Comparison of ENCODE assay signal across 10 cellular contexts in the genomic region with DNA sequence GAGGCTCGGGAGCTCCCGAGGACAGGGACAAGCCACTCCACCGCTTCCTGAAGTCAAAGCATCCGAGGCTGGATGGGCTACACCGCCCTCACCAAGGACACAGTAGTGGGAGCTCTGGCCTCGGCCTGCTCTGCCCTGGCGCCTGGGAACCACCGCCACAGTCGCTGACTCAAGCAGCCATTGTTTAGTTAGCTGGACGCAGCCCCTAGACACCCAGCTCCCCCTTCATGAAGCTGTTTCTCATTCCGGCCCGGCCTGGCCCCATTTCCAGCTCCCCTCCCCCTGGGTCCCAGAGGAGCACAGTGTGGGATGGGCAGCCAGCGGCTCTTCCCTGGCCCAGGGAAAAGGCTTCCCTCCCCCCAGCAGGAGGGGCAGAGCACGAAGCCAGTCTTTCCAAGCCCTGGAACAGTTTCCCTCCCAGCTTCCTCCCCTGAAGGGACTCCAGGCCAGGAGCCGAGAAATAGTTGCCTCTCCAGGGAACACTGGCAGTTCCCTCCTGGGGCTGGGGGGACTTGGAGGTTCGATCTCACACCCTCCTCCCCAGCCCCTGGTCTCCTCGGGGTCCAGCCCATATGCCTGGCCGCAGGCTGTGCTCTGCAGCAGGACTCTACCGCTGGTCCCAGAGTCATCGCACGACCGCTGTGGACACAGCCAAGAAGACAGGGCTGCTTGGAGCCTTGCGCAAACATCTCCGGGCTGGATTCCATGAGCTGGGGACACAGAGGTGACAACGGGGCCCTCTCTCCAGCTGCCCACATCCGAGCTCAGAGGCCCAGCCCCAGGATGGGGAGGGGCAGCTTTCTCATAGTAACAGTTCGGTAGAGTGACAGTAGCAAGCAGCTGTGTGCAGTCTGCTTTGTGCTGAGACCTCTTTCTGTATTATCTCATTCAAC. TPM values are rescaled to one million over a fixed set of nuclear protein-coding genes. Genes with fewer than 3 reads are reported as not detected.
DNase-seq lines count a peak whose midpoint lies in the region; ATAC-seq and TF ChIP-seq lines count a peak whose summit lies in the region.
"Had no signal": no experiment of that assay in that cellular context is flagged by ENCODE, and none has a peak within 500 bp of the region (broad histone marks: within the 10 kb centered on the region; RNA-seq: fewer than 3 reads in every experiment).

No MANE protein-coding gene starts in this region.

- H3K4me1 ChIP-seq in mesenchymal stem cell (ENCODE audit: control insufficient read depth, insufficient read depth, low read depth, low read length) (peaks cover 86% of the 10 kb centered on the region), A673 (ENCODE audit: insufficient read depth, low read length, poor library complexity, severe bottlenecking) (peaks cover 20% of the 10 kb centered on the region)

- no peak for DNase-seq in CD4-positive, alpha-beta T cell
- DNase-seq in NB4 (ENCODE audit: low read depth) (peak; percentile 93), mesenchymal stem cell (peak; percentile 98), ureter (ENCODE audit: low spot score) (peak; percentile 88), A673 (ENCODE audit: low spot score) (no peak)
- DNase-seq in effector memory CD8-positive, alpha-beta T cell, result no peak

- intact Hi-C loops in CD4-positive, alpha-beta T cell (cut with DNase I, micrococcal nuclease), result no loop called here
- intact Hi-C loops in A673 (cut with micrococcal nuclease; ENCODE audit: unreplicated experiment), result no loop called here

- H4K8ac ChIP-seq in mesenchymal stem cell (ENCODE audit: low read length), result peak overlapping the region; percentile 90

- peak; percentile 45 for ATAC-seq in CD4-positive, alpha-beta T cell (ENCODE audit: poor library complexity)
- peak; percentile 40 for ATAC-seq in effector memory CD8-positive, alpha-beta T cell (replicated peaks)
- ATAC-seq in HG03095 (IDR thresholded peaks at IDR 0.05; ENCODE audit: unreplicated experiment) (no peak), HG02623 (IDR thresholded peaks at IDR 0.05; ENCODE audit: unreplicated experiment) (no peak)
- ATAC-seq: HCT116 had no signal

- peak overlapping the region; percentile 88 for H2BK120ac ChIP-seq in mesenchymal stem cell (ENCODE audit: low read depth, low read length)

- peak overlapping the region; percentile 86 for H3K9ac ChIP-seq in mesenchymal stem cell (ENCODE audit: low read length)

- H3K9me3 Mint-ChIP-seq in CD4-positive, alpha-beta T cell, result no peaks in the 10 kb centered on the region
- H3K9me3 Mint-ChIP-seq in effector memory CD8-positive, alpha-beta T cell, result no peaks in the 10 kb centered on the region

- no peak overlapping the region for H3K27ac Mint-ChIP-seq in CD4-positive, alpha-beta T cell
- H3K27ac Mint-ChIP-seq in effector memory CD8-positive, alpha-beta T cell, result peak overlapping the region in 1 of 2 donors; percentile 76

- peak overlapping the region; percentile 98 for H2AK5ac ChIP-seq in mesenchymal stem cell (ENCODE audit: low read length, severe bottlenecking)

- no peak for TF ChIP-seq POLR2A in NB4 (IDR thresholded peaks at IDR 0.05; ENCODE audit: extremely low read depth, insufficient read length)

- H3K27ac ChIP-seq in CD4-positive, alpha-beta T cell (ENCODE audit: low read depth, low read length), result no peak overlapping the region
- H3K27ac ChIP-seq in mesenchymal stem cell (ENCODE audit: low read length, poor library complexity, severe bottlenecking) (peak overlapping the region; percentile 96), A673 (ENCODE audit: low read depth, low read length, poor library complexity, severe bottlenecking) (no peak overlapping the region)
- H3K27ac ChIP-seq: epithelial cell of prostate had no signal

- no peak for TF ChIP-seq CTCF in CD4-positive, alpha-beta T cell (IDR thresholded peaks at IDR 0.05)
- TF ChIP-seq CTCF in NB4 (IDR thresholded peaks at IDR 0.05; ENCODE audit: low read depth, low read length) (no peak), A673 (conservative IDR thresholded peaks at IDR 0.05; ENCODE audit: low read depth, low read length) (no peak)

- peak overlapping the region; percentile 38 for H3K4me3 ChIP-seq in NB4 (ENCODE audit: low read depth, low read length)
- peak overlapping the region in 1 of 2 experiments; percentile 67 for H3K4me3 ChIP-seq in mesenchymal stem cell (ENCODE audit: insufficient read depth in 1 of 2, low read depth in 1 of 2, low read length in 2 of 2)
- no peak overlapping the region for H3K4me3 ChIP-seq in A673 (ENCODE audit: low read depth, low read length, poor library complexity, severe bottlenecking)

- H3K36me3 Mint-ChIP-seq in CD4-positive, alpha-beta T cell (ENCODE audit: low read depth), result no peaks in the 10 kb centered on the region
- peaks cover 15% of the 10 kb centered on the region for H3K36me3 Mint-ChIP-seq in effector memory CD8-positive, alpha-beta T cell (ENCODE audit: insufficient read depth)

- peak overlapping the region in 1 of 2 experiments; percentile 82 for H3K14ac ChIP-seq in mesenchymal stem cell (ENCODE audit: low read length in 2 of 2)

- H3K79me1 ChIP-seq in mesenchymal stem cell (replicated peaks; ENCODE audit: low read length, poor library complexity, severe bottlenecking), result no peaks in the 10 kb centered on the region

- POLR2A ChIA-PET in CD4-positive, alpha-beta T cell (lab: Charles Lee), result interaction anchor here (1.8 kb wide), 1 partner anchor 20 kb away, joined by 9 read pairs; no protein-coding TSS in a partner anchor
- POLR2A ChIA-PET in A673 (lab: Charles Lee; ENCODE audit: low non-redundant PET), result no interaction called here

- peak overlapping the region; percentile 96 to 97 for H3K18ac ChIP-seq in mesenchymal stem cell (ENCODE audit: low read depth in 1 of 2, low read length in 2 of 2)

- H3K27me3 Mint-ChIP-seq in CD4-positive, alpha-beta T cell, result no peaks in the 10 kb centered on the region
- H3K27me3 Mint-ChIP-seq in effector memory CD8-positive, alpha-beta T cell, result no peaks in the 10 kb centered on the region

- CTCF ChIA-PET in CD4-positive, alpha-beta T cell (lab: Charles Lee), result interaction anchor here (1.2 kb wide), 1 partner anchor 8 kb away, joined by 3 read pairs; no protein-coding TSS in a partner anchor
- CTCF ChIA-PET in A673 (lab: Charles Lee), result no interaction called here

- no TSS peak for BruUV-seq in A673 (replicated peaks; lab: Mats Ljungman, UMichigan)

- peak overlapping the region; percentile 79 to 97 for H2BK12ac ChIP-seq in mesenchymal stem cell (ENCODE audit: low read length in 2 of 2)

- H3K36me3 ChIP-seq in mesenchymal stem cell (ENCODE audit: control insufficient read depth in 1 of 2, insufficient read depth in 2 of 2, low read depth in 1 of 2, low read length in 2 of 2) (peaks cover 0 to 15% of the 10 kb centered on the region in 2 experiments), A673 (ENCODE audit: insufficient read depth, low read length, poor library complexity, severe bottlenecking) (no peaks in the 10 kb centered on the region)

- no peak overlapping the region for H2AFZ ChIP-seq in mesenchymal stem cell (ENCODE audit: low read depth, low read length)

- H4K91ac ChIP-seq in mesenchymal stem cell (ENCODE audit: low read length), result peak overlapping the region; percentile 98

- H3K27me3 ChIP-seq in CD4-positive, alpha-beta T cell (ENCODE audit: control insufficient read depth, insufficient read depth, low read length), result no peaks in the 10 kb centered on the region
- H3K27me3 ChIP-seq in mesenchymal stem cell (ENCODE audit: control insufficient read depth in 1 of 2, insufficient read depth in 1 of 2, low read length in 2 of 2) (no peaks in the 10 kb centered on the region), A673 (replicated peaks; ENCODE audit: insufficient read depth, low read depth, low read length, poor library complexity) (no peaks in the 10 kb centered on the region)

- H2BK15ac ChIP-seq in mesenchymal stem cell (ENCODE audit: low read depth, poor library complexity, severe bottlenecking), result peak overlapping the region; percentile 61

- peaks cover 36% of the 10 kb centered on the region for H3K4me1 Mint-ChIP-seq in CD4-positive, alpha-beta T cell (ENCODE audit: low read depth)
- peaks cover 66 to 73% of the 10 kb centered on the region in 2 donors for H3K4me1 Mint-ChIP-seq in effector memory CD8-positive, alpha-beta T cell (ENCODE audit: low read depth in 2 of 2)

- H3K4ac ChIP-seq in mesenchymal stem cell (ENCODE audit: low read depth in 1 of 2, low read length in 2 of 2), result peak overlapping the region; percentile 94 to 95

- H3K4me2 ChIP-seq in mesenchymal stem cell (ENCODE audit: low read length, poor library complexity, severe bottlenecking), result peak overlapping the region; percentile 50

- H3K9me3 ChIP-seq in CD4-positive, alpha-beta T cell (ENCODE audit: control insufficient read depth, low read length), result no peaks in the 10 kb centered on the region
- H3K9me3 ChIP-seq in mesenchymal stem cell (ENCODE audit: control insufficient read depth, low read length) (no peaks in the 10 kb centered on the region), A673 (ENCODE audit: low read depth, low read length, poor library complexity, severe bottlenecking) (no peaks in the 10 kb centered on the region)

- H3K4me3 Mint-ChIP-seq in CD4-positive, alpha-beta T cell, result no peak overlapping the region
- H3K4me3 Mint-ChIP-seq in effector memory CD8-positive, alpha-beta T cell, result peak overlapping the region in 1 of 2 donors; percentile 62

- peak overlapping the region; percentile 91 for H2BK5ac ChIP-seq in mesenchymal stem cell (ENCODE audit: low read depth, low read length, poor library complexity, severe bottlenecking)

- peak overlapping the region in 1 of 2 experiments; percentile 71 for H3K23ac ChIP-seq in mesenchymal stem cell (ENCODE audit: low read length in 2 of 2)

- 6% methylated on average over 26 of the region's 27 CpGs for WGBS in mesenchymal stem cell

RNA-seq across cellular contexts. Expression of a gene that starts 10.0 kb away (rescaled TPM):
- 10 to 100 TPM; 61.7 to 62.5 TPM for total RNA-seq in CD4-positive, alpha-beta T cell
- 288 TPM for polyA plus RNA-seq in mesenchymal stem cell (2013, experiment 1 of 2)
- polyA plus RNA-seq in mesenchymal stem cell (2013, experiment 2 of 2), result 288 TPM
- total RNA-seq in ureter (138 TPM), A673 (2021) (31.5 and 32.1 TPM in 2 replicates)

RNA-seq across cellular contexts. Expression of a gene that starts 53.5 kb away (rescaled TPM):
- total RNA-seq in CD4-positive, alpha-beta T cell, result not detected
- not detected for polyA plus RNA-seq in mesenchymal stem cell (2013, experiment 1 of 2)
- polyA plus RNA-seq in mesenchymal stem cell (2013, experiment 2 of 2), result not detected
- total RNA-seq in ureter (not detected), A673 (2021) (not detected in 2 replicates)

Comparison
In these comparisons a context has a peak if more than half of its experiments do, and no peak if none do; other contexts are left out.
1. ATAC-seq: peak in CD4-positive, alpha-beta T cell (single experiment) and effector memory CD8-positive, alpha-beta T cell (single experiment); none in HG03095 (single experiment) and HG02623 (single experiment).
2. DNase-seq: peak in NB4 (single experiment), mesenchymal stem cell (single experiment) and ureter (single experiment); none in CD4-positive, alpha-beta T cell (0 of 10), effector memory CD8-positive, alpha-beta T cell (0 of 3) and A673 (single experiment).